Comparison of ENCODE assay signal across 1 cellular context in the genomic region with DNA sequence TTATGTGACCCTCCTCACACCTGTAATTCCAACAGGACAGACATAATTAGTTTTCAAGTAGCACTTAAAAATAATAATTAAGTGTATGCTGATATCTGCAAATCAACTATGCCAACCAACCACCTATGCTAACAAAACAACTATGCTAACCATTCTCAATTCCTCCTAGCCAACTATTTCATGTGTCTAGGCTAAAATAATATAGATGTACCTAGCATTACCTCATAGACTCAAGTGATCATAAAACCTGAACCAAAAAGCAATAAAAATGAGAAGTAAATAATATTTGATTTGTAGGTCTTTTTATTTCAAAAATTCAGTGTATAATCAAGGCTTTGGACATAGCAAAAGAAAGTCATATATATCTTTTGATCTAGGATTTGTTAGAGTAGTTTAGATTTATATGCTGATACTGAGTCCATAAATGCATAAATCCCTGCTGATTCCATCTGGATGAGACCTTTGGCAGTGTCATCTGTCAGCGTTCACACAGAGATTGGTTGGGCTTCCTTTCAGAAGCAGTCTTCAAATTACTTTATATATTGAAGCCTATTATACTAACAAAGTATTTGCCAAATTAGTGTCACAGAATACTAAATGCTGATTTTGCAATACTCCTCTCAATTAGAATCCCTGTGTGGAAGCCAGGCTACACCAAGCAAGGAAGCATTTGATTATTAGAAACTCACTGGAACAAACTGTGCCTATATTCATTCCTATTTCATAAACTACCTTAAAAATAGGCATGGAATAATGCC.
TF ChIP-seq lines count a peak whose summit lies in the region.

No MANE protein-coding gene starts in this region.

TF ChIP-seq in HepG2, 621 proteins besides CTCF, POLR2A, EP300 and RAD21:
- TF ChIP-seq TOPORS (CRISPR knock-in tag; IDR thresholded peaks at IDR 0.05) (no peak), MAFK (conservative IDR thresholded peaks at IDR 0.05 in 1 of 2, IDR thresholded peaks at IDR 0.05 in 1 of 2; ENCODE audit: low read length in 2 of 2) (peak; percentile 8 to 53; a peak in 1 of 4 replicates), ZFP41 (CRISPR knock-in tag; IDR thresholded peaks at IDR 0.05; ENCODE audit: borderline replicate concordance) (no peak), ZFP36L1 (CRISPR knock-in tag; IDR thresholded peaks at IDR 0.05) (no peak), MAFF (IDR thresholded peaks at IDR 0.05; ENCODE audit: low read depth, low read length) (peak; percentile 37)
- TF ChIP-seq, protein P1, sequence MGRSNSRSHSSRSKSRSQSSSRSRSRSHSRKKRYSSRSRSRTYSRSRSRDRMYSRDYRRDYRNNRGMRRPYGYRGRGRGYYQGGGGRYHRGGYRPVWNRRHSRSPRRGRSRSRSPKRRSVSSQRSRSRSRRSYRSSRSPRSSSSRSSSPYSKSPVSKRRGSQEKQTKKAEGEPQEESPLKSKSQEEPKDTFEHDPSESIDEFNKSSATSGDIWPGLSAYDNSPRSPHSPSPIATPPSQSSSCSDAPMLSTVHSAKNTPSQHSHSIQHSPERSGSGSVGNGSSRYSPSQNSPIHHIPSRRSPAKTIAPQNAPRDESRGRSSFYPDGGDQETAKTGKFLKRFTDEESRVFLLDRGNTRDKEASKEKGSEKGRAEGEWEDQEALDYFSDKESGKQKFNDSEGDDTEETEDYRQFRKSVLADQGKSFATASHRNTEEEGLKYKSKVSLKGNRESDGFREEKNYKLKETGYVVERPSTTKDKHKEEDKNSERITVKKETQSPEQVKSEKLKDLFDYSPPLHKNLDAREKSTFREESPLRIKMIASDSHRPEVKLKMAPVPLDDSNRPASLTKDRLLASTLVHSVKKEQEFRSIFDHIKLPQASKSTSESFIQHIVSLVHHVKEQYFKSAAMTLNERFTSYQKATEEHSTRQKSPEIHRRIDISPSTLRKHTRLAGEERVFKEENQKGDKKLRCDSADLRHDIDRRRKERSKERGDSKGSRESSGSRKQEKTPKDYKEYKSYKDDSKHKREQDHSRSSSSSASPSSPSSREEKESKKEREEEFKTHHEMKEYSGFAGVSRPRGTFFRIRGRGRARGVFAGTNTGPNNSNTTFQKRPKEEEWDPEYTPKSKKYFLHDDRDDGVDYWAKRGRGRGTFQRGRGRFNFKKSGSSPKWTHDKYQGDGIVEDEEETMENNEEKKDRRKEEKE (IDR thresholded peaks at IDR 0.05) = no peak
- TF ChIP-seq, protein P2, sequence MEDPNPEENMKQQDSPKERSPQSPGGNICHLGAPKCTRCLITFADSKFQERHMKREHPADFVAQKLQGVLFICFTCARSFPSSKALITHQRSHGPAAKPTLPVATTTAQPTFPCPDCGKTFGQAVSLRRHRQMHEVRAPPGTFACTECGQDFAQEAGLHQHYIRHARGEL (CRISPR knock-in tag; IDR thresholded peaks at IDR 0.05) = no peak
